9 cellular contexts compared by ENCODE assay signal in genomic region chr4:25367004-25367621, GRCh38. TPM values are rescaled to one million over a fixed set of nuclear protein-coding genes. Genes with fewer than 3 reads are reported as not detected.
DNase-seq lines count a peak whose midpoint lies in the region; ATAC-seq, FAIRE-seq and TF ChIP-seq lines count a peak whose summit lies in the region.
"Had no signal": no experiment of that assay in that cellular context is flagged by ENCODE, and none has a peak within 500 bp of the region (broad histone marks: within the 10 kb centered on the region; RNA-seq: fewer than 3 reads in every experiment).

No MANE protein-coding gene starts in this region.

- H3K9me3 Mint-ChIP-seq in activated naive CD8-positive, alpha-beta T cell treated with anti-CD3 and anti-CD28 coated beads, Interleukin-2, amount 50 U/mL, for 24 hours = no peaks in the 10 kb centered on the region
- H3K9me3 Mint-ChIP-seq: dendritic cell treated with granulocyte-macrophage colony-stimulating factor and Interleukin-4, amounts not matched to agents 40 ng/mL and 50 ng/mL, for 4 days had no signal

- H3F3A ChIP-seq in PC-9 (ENCODE audit: insufficient read depth, low read depth) = no peaks in the 10 kb centered on the region

- H3K27me3 ChIP-seq in PC-9 (ENCODE audit: insufficient read depth, low read depth) (no peaks in the 10 kb centered on the region), spleen (replicated peaks in 1 of 7) (no peaks in the 10 kb centered on the region)

- no peaks in the 10 kb centered on the region for H3K79me2 ChIP-seq in PC-9 (ENCODE audit: low read depth)

- no peak overlapping the region for H2AFZ ChIP-seq in PC-9

- no peak overlapping the region for H3K27ac ChIP-seq in PC-9
- no peak overlapping the region for H3K27ac ChIP-seq in spleen

- no peaks in the 10 kb centered on the region for H3K36me3 Mint-ChIP-seq in activated naive CD8-positive, alpha-beta T cell treated with anti-CD3 and anti-CD28 coated beads, Interleukin-2, amount 50 U/mL, for 24 hours (ENCODE audit: low read depth)

- H3K27me3 Mint-ChIP-seq in activated naive CD8-positive, alpha-beta T cell treated with anti-CD3 and anti-CD28 coated beads, Interleukin-2, amount 50 U/mL, for 24 hours = no peaks in the 10 kb centered on the region
- H3K27me3 Mint-ChIP-seq: dendritic cell treated with granulocyte-macrophage colony-stimulating factor and Interleukin-4, amounts not matched to agents 40 ng/mL and 50 ng/mL, for 4 days had no signal

- no TSS peak for BruUV-seq in PC-9 (replicated peaks; lab: Mats Ljungman, UMichigan)

- H3K36me3 ChIP-seq in PC-9 (ENCODE audit: low read depth) (no peaks in the 10 kb centered on the region), spleen (peaks cover 0 to 54% (median 11%) of the 10 kb centered on the region in 6 donors)

- 81 to 89% (median 85%) methylated on average over 2 of the region's 2 CpGs for WGBS in spleen, 5 donors

- H3K4me1 ChIP-seq in PC-9 (replicated peaks; ENCODE audit: insufficient read depth) (no peaks in the 10 kb centered on the region), spleen (no peaks in the 10 kb centered on the region)

- CTCF ChIA-PET in PC-9 (lab: Charles Lee) = interaction anchor here (0.5 to 1.1 kb wide), 6 partner anchors 55 to 944 kb away, joined by 3 to 5 read pairs (median 3); partner anchors contain the start of genes SEPSECS and ZCCHC4

- TF ChIP-seq POLR2A in spleen (IDR thresholded peaks at IDR 0.05) = no peak

- H3K27ac Mint-ChIP-seq in activated naive CD8-positive, alpha-beta T cell treated with anti-CD3 and anti-CD28 coated beads, Interleukin-2, amount 50 U/mL, for 24 hours = no peak overlapping the region
- H3K27ac Mint-ChIP-seq: dendritic cell treated with granulocyte-macrophage colony-stimulating factor and Interleukin-4, amounts not matched to agents 40 ng/mL and 50 ng/mL, for 4 days had no signal

- ATAC-seq in GM19328 (IDR thresholded peaks at IDR 0.05; ENCODE audit: unreplicated experiment) = no peak
- ATAC-seq in activated naive CD8-positive, alpha-beta T cell treated with anti-CD3 and anti-CD28 coated beads, Interleukin-2, amount 50 U/mL, for 24 hours = no peak

- H3K4me3 Mint-ChIP-seq in activated naive CD8-positive, alpha-beta T cell treated with anti-CD3 and anti-CD28 coated beads, Interleukin-2, amount 50 U/mL, for 24 hours = no peak overlapping the region
- H3K4me3 Mint-ChIP-seq: dendritic cell treated with granulocyte-macrophage colony-stimulating factor and Interleukin-4, amounts not matched to agents 40 ng/mL and 50 ng/mL, for 4 days had no signal

- H3K4me2 ChIP-seq in PC-9 = no peak overlapping the region

- no peaks in the 10 kb centered on the region for H3K9me2 ChIP-seq in PC-9 (ENCODE audit: insufficient read depth)

- H3K4me1 Mint-ChIP-seq in activated naive CD8-positive, alpha-beta T cell treated with anti-CD3 and anti-CD28 coated beads, Interleukin-2, amount 50 U/mL, for 24 hours = no peaks in the 10 kb centered on the region

- POLR2A ChIA-PET in PC-9 (lab: Charles Lee; ENCODE audit: unreplicated experiment) = interaction anchor here (0.7 kb wide), 1 partner anchor 167 kb away, joined by 3 read pairs; no protein-coding TSS in a partner anchor

- intact Hi-C loops in PC-9 (cut with micrococcal nuclease; ENCODE audit: unreplicated experiment) = loop anchor here (5.0 kb wide), 3 partner anchors 135 to 385 kb away; partner anchors contain the start of gene PI4K2B
- intact Hi-C loops in spleen (cut with DNase I; ENCODE audit: low total_unique reads) = no loop called here

- no peak overlapping the region for H3K4me3 ChIP-seq in PC-9
- H3K4me3 ChIP-seq in fibroblast of pulmonary artery (replicated peaks; ENCODE audit: low read depth, low read length) = no peak overlapping the region
- no peak overlapping the region for H3K4me3 ChIP-seq in spleen

- FAIRE-seq in GM18507 (lab: Jason Lieb, UNC) = peak; percentile 9

- DNase-seq in AG09319 (ENCODE audit: extremely low read depth, low read depth) (no peak), GM18507 (ENCODE audit: extremely low spot score, insufficient read length, low read depth) (no peak), PC-9 (no peak), fibroblast of pulmonary artery (ENCODE audit: low read depth) (peak; percentile 72), spleen (no peak)
- DNase-seq in activated CD8-positive, alpha-beta memory T cell treated with anti-CD3 and anti-CD28 coated beads, Interleukin-2, amount 50 U/mL, for 4 hours = no peak
- DNase-seq in activated naive CD8-positive, alpha-beta T cell treated with anti-CD3 and anti-CD28 coated beads, Interleukin-2, amount 50 U/mL, for 24 hours = no peak

- TF ChIP-seq CTCF in AG09319 (IDR thresholded peaks at IDR 0.05; ENCODE audit: low read depth, low read length) (peak; percentile 58), PC-9 (conservative IDR thresholded peaks at IDR 0.05) (peak; percentile 77), fibroblast of pulmonary artery (IDR thresholded peaks at IDR 0.05; ENCODE audit: low read length, missing control alignments) (peak; percentile 60), spleen (IDR thresholded peaks at IDR 0.05 in 8 of 11, conservative IDR thresholded peaks at IDR 0.05 in 3 of 11) (peak in 9 of 11 experiments; percentile 23 to 62 (median 51))

- no peaks in the 10 kb centered on the region for H4K20me1 ChIP-seq in PC-9 (ENCODE audit: insufficient read depth)

- H3K9me3 ChIP-seq in PC-9 (ENCODE audit: insufficient read depth, low read depth) (no peaks in the 10 kb centered on the region), spleen (no peaks in the 10 kb centered on the region)

RNA-seq across cellular contexts. Expression of gene ANAPC4, which starts 9.9 kb away (rescaled TPM):
- total RNA-seq in PC-9 (2021) (22.9 and 25.8 TPM in 2 replicates), spleen (10 to 100 TPM; 32.6 to 58.9 (median 44.0) TPM)
- polyA plus RNA-seq in spleen = 10 to 100 TPM; 25.5 to 51.5 (median 32.1) TPM

RNA-seq across cellular contexts. Expression of gene ZCCHC4, which starts 54.5 kb away (rescaled TPM):
- total RNA-seq in PC-9 (2021) (11.7 and 12.2 TPM in 2 replicates), spleen (10 to 100 TPM; 10.5 to 14.7 (median 13.2) TPM)
- polyA plus RNA-seq in spleen = 1 to 10 TPM; 5.6 to 6.0 (median 5.9) TPM
